ENCODE assay signal across 16 cellular contexts in the genomic region with DNA sequence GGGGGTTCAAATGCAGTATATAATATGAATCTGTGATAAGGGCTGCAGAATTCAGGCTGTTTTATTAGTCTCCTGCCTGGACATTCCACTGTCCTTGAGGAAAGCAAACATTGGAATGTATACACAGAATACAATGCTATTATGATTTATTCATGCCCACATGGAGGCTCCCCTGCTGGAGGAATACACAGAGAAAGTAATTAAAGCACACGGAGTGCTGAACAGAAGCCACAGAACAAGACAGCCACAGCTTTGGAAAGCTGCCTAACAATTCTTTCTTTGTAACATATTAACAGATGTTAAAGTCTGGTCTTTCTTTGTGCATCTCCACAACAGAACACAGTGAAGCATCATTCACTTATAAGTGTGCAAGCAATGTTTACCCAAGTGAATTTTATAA.
DNase-seq lines count a peak whose midpoint lies in the region; ATAC-seq and TF ChIP-seq lines count a peak whose summit lies in the region.
"Had no signal": no experiment of that assay in that cellular context is flagged by ENCODE, and none has a peak within 500 bp of the region (broad histone marks: within the 10 kb centered on the region; RNA-seq: fewer than 3 reads in every experiment).

No MANE protein-coding gene starts in this region.

- peaks cover 3 to 5% of the 10 kb centered on the region in 2 donors for H3K4me1 Mint-ChIP-seq in stimulated activated naive B cell treated with anti-CD40 and anti-IgM and Interleukin-4, amounts not matched to agents 10 μg/mL and 1 μg/mL and 100 μg/mL, for 72 hours
- no peaks in the 10 kb centered on the region for H3K4me1 Mint-ChIP-seq in T-cell

- H3K4me3 ChIP-seq in HEK293 (ENCODE audit: low read depth, low read length) (no peak overlapping the region), ectodermal cell (ENCODE audit: insufficient read depth, low read depth, low read length) (no peak overlapping the region), neuron (ENCODE audit: low read length) (no peak overlapping the region), aorta (ENCODE audit: low read length in 2 of 2) (no peak overlapping the region)
- H3K4me3 ChIP-seq: lung, skin epidermis had no signal

- POLR2A ChIA-PET in HEK293 (lab: Yijun Ruan, JAX) (no interaction called here), T-cell (lab: Charles Lee) (no interaction called here)

- H3K27ac Mint-ChIP-seq in stimulated activated naive B cell treated with anti-CD40 and anti-IgM and Interleukin-4, amounts not matched to agents 10 μg/mL and 1 μg/mL and 100 μg/mL, for 72 hours, result no peak overlapping the region
- H3K27ac Mint-ChIP-seq in T-cell, result no peak overlapping the region
- H3K27ac Mint-ChIP-seq: activated CD8-positive, alpha-beta T cell treated with anti-CD3 and anti-CD28 coated beads for 36 hours had no signal

- CTCF ChIA-PET in HEK293 (lab: Yijun Ruan, JAX), result no interaction called here
- CTCF ChIA-PET in T-cell (lab: Charles Lee), result no interaction called here

- no peak for ATAC-seq in aorta (ENCODE audit: low FRiP score)
- ATAC-seq in stimulated activated naive B cell treated with anti-CD40 and anti-IgM and Interleukin-4, amounts not matched to agents 10 μg/mL and 1 μg/mL and 100 μg/mL, for 72 hours (replicated peaks), result no peak
- no peak for ATAC-seq in T-cell (replicated peaks in 1 of 4)
- ATAC-seq: activated CD8-positive, alpha-beta T cell treated with anti-CD3 and anti-CD28 coated beads for 36 hours had no signal

- no peaks in the 10 kb centered on the region for H3K9me3 ChIP-seq in HEK293 (ENCODE audit: control insufficient read depth, insufficient read depth, low read depth, low read length)
- H3K9me3 ChIP-seq in ectodermal cell (ENCODE audit: control insufficient read depth, low read length), result no peaks in the 10 kb centered on the region
- no peaks in the 10 kb centered on the region for H3K9me3 ChIP-seq in neuron (ENCODE audit: low read length)
- no peaks in the 10 kb centered on the region for H3K9me3 ChIP-seq in aorta (ENCODE audit: control insufficient read depth, low read length)

- WGBS in ectodermal cell, 2 experiments, result 33 to 44% methylated on average over 1 of the region's 1 CpG
- WGBS in aorta, 2 donors, result 12 to 13% methylated on average over 1 of the region's 1 CpG

- H3K27me3 Mint-ChIP-seq in stimulated activated naive B cell treated with anti-CD40 and anti-IgM and Interleukin-4, amounts not matched to agents 10 μg/mL and 1 μg/mL and 100 μg/mL, for 72 hours, result no peaks in the 10 kb centered on the region
- H3K27me3 Mint-ChIP-seq in T-cell, result no peaks in the 10 kb centered on the region
- H3K27me3 Mint-ChIP-seq: activated CD8-positive, alpha-beta T cell treated with anti-CD3 and anti-CD28 coated beads for 36 hours; CD4-positive, CD25-positive, alpha-beta regulatory T cell had no signal

- H3K4me3 Mint-ChIP-seq in stimulated activated naive B cell treated with anti-CD40 and anti-IgM and Interleukin-4, amounts not matched to agents 10 μg/mL and 1 μg/mL and 100 μg/mL, for 72 hours, result no peak overlapping the region
- no peak overlapping the region for H3K4me3 Mint-ChIP-seq in T-cell
- H3K4me3 Mint-ChIP-seq: activated CD8-positive, alpha-beta T cell treated with anti-CD3 and anti-CD28 coated beads for 36 hours; CD4-positive, CD25-positive, alpha-beta regulatory T cell had no signal

- H2AFZ ChIP-seq in neuron (ENCODE audit: low read depth, low read length), result peak overlapping the region; percentile 13

- H3K27me3 ChIP-seq in ectodermal cell (ENCODE audit: control insufficient read depth, insufficient read depth, low read length, poor library complexity, severe bottlenecking) (no peaks in the 10 kb centered on the region), neuron (ENCODE audit: insufficient read depth, low read length) (no peaks in the 10 kb centered on the region), aorta (ENCODE audit: control insufficient read depth in 1 of 2, insufficient read depth in 2 of 2, low read length in 1 of 2) (no peaks in the 10 kb centered on the region)

- peaks cover 2 to 23% of the 10 kb centered on the region in 2 donors for H3K36me3 Mint-ChIP-seq in stimulated activated naive B cell treated with anti-CD40 and anti-IgM and Interleukin-4, amounts not matched to agents 10 μg/mL and 1 μg/mL and 100 μg/mL, for 72 hours
- peaks cover 41% of the 10 kb centered on the region for H3K36me3 Mint-ChIP-seq in T-cell

- DNase-seq in NCI-H446 treated with DMSO at 0.1 percent for 48 hours (lab: John Stamatoyannopoulos, UW) (peak; percentile 73), cerebellar cortex (ENCODE audit: low spot score) (no peak), aorta (no peak), T-cell (no peak)
- no peak for DNase-seq in stimulated activated naive B cell treated with anti-CD40 and anti-IgM and Interleukin-4, amounts not matched to agents 10 μg/mL and 1 μg/mL and 100 μg/mL, for 72 hours
- DNase-seq: activated CD8-positive, alpha-beta T cell treated with anti-CD3 and anti-CD28 coated beads for 36 hours; activated gamma-delta T cell; CD4-positive, CD25-positive, alpha-beta regulatory T cell; central memory CD4-positive, alpha-beta T cell; occipital lobe; SHP77 treated with DMSO at 0.1 percent for 48 hours had no signal

- H3K27ac ChIP-seq in HEK293 (ENCODE audit: extremely low read depth, low read depth, low read length), result no peak overlapping the region
- peak overlapping the region; percentile 20 for H3K27ac ChIP-seq in ectodermal cell (ENCODE audit: insufficient read depth, low read depth, low read length, poor library complexity, severe bottlenecking)
- no peak overlapping the region for H3K27ac ChIP-seq in aorta (ENCODE audit: low read depth in 1 of 2, low read length in 2 of 2)
- H3K27ac ChIP-seq: skin epidermis had no signal

- TF ChIP-seq CTCF in HEK293 (tag by site-specific recombination; IDR thresholded peaks at IDR 0.05), result no peak

- no peaks in the 10 kb centered on the region for H3K36me3 ChIP-seq in HEK293 (ENCODE audit: control insufficient read depth in 2 of 2, insufficient read depth in 1 of 2, low read length in 2 of 2)
- H3K36me3 ChIP-seq in ectodermal cell (ENCODE audit: control insufficient read depth, insufficient read depth, low read length), result no peaks in the 10 kb centered on the region
- H3K36me3 ChIP-seq in neuron (ENCODE audit: insufficient read depth, low read length), result no peaks in the 10 kb centered on the region
- no peaks in the 10 kb centered on the region for H3K36me3 ChIP-seq in aorta (ENCODE audit: control insufficient read depth in 1 of 2, insufficient read depth in 2 of 2, low read length in 1 of 2)

- H3K4me1 ChIP-seq in HEK293 (ENCODE audit: control insufficient read depth, insufficient read depth, low read length) (no peaks in the 10 kb centered on the region), ectodermal cell (ENCODE audit: control insufficient read depth, insufficient read depth, low read length) (no peaks in the 10 kb centered on the region), neuron (ENCODE audit: insufficient read depth, low read length) (peaks cover 16% of the 10 kb centered on the region), aorta (ENCODE audit: control insufficient read depth in 1 of 2, insufficient read depth in 2 of 2, low read length in 2 of 2) (no peaks in the 10 kb centered on the region)

- intact Hi-C loops in aorta (cut with DNase I), result no loop called here

- H3K9me3 Mint-ChIP-seq in stimulated activated naive B cell treated with anti-CD40 and anti-IgM and Interleukin-4, amounts not matched to agents 10 μg/mL and 1 μg/mL and 100 μg/mL, for 72 hours, result no peaks in the 10 kb centered on the region
- no peaks in the 10 kb centered on the region for H3K9me3 Mint-ChIP-seq in T-cell
- H3K9me3 Mint-ChIP-seq: activated CD8-positive, alpha-beta T cell treated with anti-CD3 and anti-CD28 coated beads for 36 hours; CD4-positive, CD25-positive, alpha-beta regulatory T cell had no signal

TF ChIP-seq in HEK293, 187 proteins besides CTCF, POLR2A, EP300 and RAD21 (continues in another document):
- no peak for TF ChIP-seq ZNF23 (tag by site-specific recombination; IDR thresholded peaks at IDR 0.05; ENCODE audit: borderline replicate concordance)
- TF ChIP-seq ZIC2 (tag by site-specific recombination; IDR thresholded peaks at IDR 0.05), result peak; percentile 78
- TF ChIP-seq ZBTB20 (tag by site-specific recombination; IDR thresholded peaks at IDR 0.05), result no peak
- no peak for TF ChIP-seq KLF7 (tag by site-specific recombination; IDR thresholded peaks at IDR 0.05; ENCODE audit: borderline replicate concordance)
- no peak for TF ChIP-seq TCF7L2 (IDR thresholded peaks at IDR 0.05; ENCODE audit: borderline replicate concordance, low read depth, low read length)
- TF ChIP-seq GLIS1 (tag by site-specific recombination; IDR thresholded peaks at IDR 0.05), result peak; percentile 91
- no peak for TF ChIP-seq MEIS1 (CRISPR knock-in tag; IDR thresholded peaks at IDR 0.05; ENCODE audit: borderline replicate concordance)
- TF ChIP-seq, protein P1, sequence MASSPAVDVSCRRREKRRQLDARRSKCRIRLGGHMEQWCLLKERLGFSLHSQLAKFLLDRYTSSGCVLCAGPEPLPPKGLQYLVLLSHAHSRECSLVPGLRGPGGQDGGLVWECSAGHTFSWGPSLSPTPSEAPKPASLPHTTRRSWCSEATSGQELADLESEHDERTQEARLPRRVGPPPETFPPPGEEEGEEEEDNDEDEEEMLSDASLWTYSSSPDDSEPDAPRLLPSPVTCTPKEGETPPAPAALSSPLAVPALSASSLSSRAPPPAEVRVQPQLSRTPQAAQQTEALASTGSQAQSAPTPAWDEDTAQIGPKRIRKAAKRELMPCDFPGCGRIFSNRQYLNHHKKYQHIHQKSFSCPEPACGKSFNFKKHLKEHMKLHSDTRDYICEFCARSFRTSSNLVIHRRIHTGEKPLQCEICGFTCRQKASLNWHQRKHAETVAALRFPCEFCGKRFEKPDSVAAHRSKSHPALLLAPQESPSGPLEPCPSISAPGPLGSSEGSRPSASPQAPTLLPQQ (tag by site-specific recombination; IDR thresholded peaks at IDR 0.05), result no peak
- no peak for TF ChIP-seq ZSCAN23 (tag by site-specific recombination; IDR thresholded peaks at IDR 0.05)
- no peak for TF ChIP-seq ZNF311 (tag by site-specific recombination; IDR thresholded peaks at IDR 0.05; ENCODE audit: borderline replicate concordance)
- TF ChIP-seq ZNF610 (tag by site-specific recombination; IDR thresholded peaks at IDR 0.05; ENCODE audit: borderline replicate concordance), result no peak
